34 cellular contexts compared by ENCODE assay signal in genomic region chr9:133987946-133988665, GRCh38. TPM values are rescaled to one million over a fixed set of nuclear protein-coding genes. Genes with fewer than 3 reads are reported as not detected.
DNase-seq lines count a peak whose midpoint lies in the region; ATAC-seq, FAIRE-seq and TF ChIP-seq lines count a peak whose summit lies in the region.
"Had no signal": no experiment of that assay in that cellular context is flagged by ENCODE, and none has a peak within 500 bp of the region (broad histone marks: within the 10 kb centered on the region; RNA-seq: fewer than 3 reads in every experiment).

No MANE protein-coding gene starts in this region.

- TF ChIP-seq CTCF in Loucy (conservative IDR thresholded peaks at IDR 0.05; ENCODE audit: low read length), result no peak
- TF ChIP-seq CTCF in chondrocyte (IDR thresholded peaks at IDR 0.05), result no peak
- no peak for TF ChIP-seq CTCF in natural killer cell (IDR thresholded peaks at IDR 0.05)
- TF ChIP-seq CTCF in spleen (IDR thresholded peaks at IDR 0.05 in 8 of 11, conservative IDR thresholded peaks at IDR 0.05 in 3 of 11), result no peak

- H3K9me2 ChIP-seq in Loucy (replicated peaks; ENCODE audit: low read depth, low read length), result no peaks in the 10 kb centered on the region

- H3K4me3 ChIP-seq in Loucy (ENCODE audit: low read length, poor library complexity, severe bottlenecking) (peak overlapping the region; percentile 12), spleen (no peak overlapping the region)
- H3K4me3 ChIP-seq: colonic mucosa, left lung, pancreas, tibial artery had no signal

- no peak overlapping the region for H3K9ac ChIP-seq in Loucy (ENCODE audit: low read depth, low read length, poor library complexity, severe bottlenecking)

- no peak for TF ChIP-seq POLR2A in spleen (IDR thresholded peaks at IDR 0.05)
- TF ChIP-seq POLR2A in GM12892 (IDR thresholded peaks at IDR 0.05; ENCODE audit: low read depth, low read length), result no peak

- H3K27me3 ChIP-seq in Loucy (ENCODE audit: insufficient read depth, low read length, poor library complexity, severe bottlenecking) (no peaks in the 10 kb centered on the region), spleen (replicated peaks in 1 of 7) (peaks cover 0 to 42% (median 17%) of the 10 kb centered on the region in 7 donors)
- H3K27me3 ChIP-seq: colonic mucosa, pancreas, tibial artery had no signal

- WGBS in spleen, 5 donors, result 83 to 93% (median 86%) methylated on average over 14 to 16 of the region's 16 CpGs

- DNase-seq in chondrocyte (ENCODE audit: low spot score), result peak; percentile 41
- DNase-seq in natural killer cell, result no peak
- peak; percentile 36 for DNase-seq in spleen
- DNase-seq in T-helper 1 cell, result no peak
- no peak for DNase-seq in GM12892 (ENCODE audit: insufficient read length)
- no peak for DNase-seq in activated effector memory CD4-positive, alpha-beta T cell treated with anti-CD3 and anti-CD28 coated beads, Interleukin-2, amount 50 U/mL, for 16 hours
- DNase-seq: activated CD4-positive, alpha-beta T cell treated with anti-CD3 and anti-CD28 coated beads for 4 hours; activated T-cell treated with anti-CD3 and anti-CD28 coated beads for 4 hours; amygdala; colonic mucosa; DMS 273 treated with DMSO at 0.1 percent for 48 hours; effector CD8-positive, alpha-beta T cell; HCEC 1CT; Kasumi-1; midbrain; MV-4-11; naive thymus-derived CD4-positive, alpha-beta T cell; NCI-H1436; NCI-H2081 treated with DMSO at 0.1 percent for 48 hours; NCI-H226; NCI-H69; SIG-M5; stimulated activated CD4-positive, alpha-beta T cell treated with anti-CD3 and anti-CD28 coated beads, Interleukin-2, amount 100 ng/mL, for 24 hours; stimulated activated CD8-positive, alpha-beta memory T cell treated with anti-CD3 and anti-CD28 coated beads, Interleukin-4, amount 100 ng/mL, for 48 hours; stimulated activated naive CD8-positive, alpha-beta T cell treated with anti-CD3 and anti-CD28 coated beads, Interleukin-15, amount 100 ng/mL, for 72 hours; tibial artery; WERI-Rb-1 had no signal

- no peak overlapping the region for H3K27ac Mint-ChIP-seq in chondrocyte (ENCODE audit: unreplicated experiment)
- no peak overlapping the region for H3K27ac Mint-ChIP-seq in natural killer cell
- H3K27ac Mint-ChIP-seq: activated naive CD4-positive, alpha-beta T cell treated with anti-CD3 and anti-CD28 coated beads, Interleukin-2, amount 50 U/mL, for 24 hours; activated T-helper 2 cell treated with anti-CD3 and anti-CD28 coated beads, Interferon-gamma antibody, Interleukin-2, Interleukin-4, amounts not matched to agents 10 μg/mL and 5 μg/mL and 100 μg/mL, durations not matched to agents 14 hours and 24 hours and 36 hours; naive thymus-derived CD4-positive, alpha-beta T cell; stimulated activated naive CD8-positive, alpha-beta T cell treated with anti-CD3 and anti-CD28 coated beads, Interleukin-15, amount 100 ng/mL, for 72 hours had no signal

- peaks cover 65% of the 10 kb centered on the region for H3K79me2 ChIP-seq in Loucy (ENCODE audit: insufficient read depth, low read length)

- H3K4me3 Mint-ChIP-seq in chondrocyte (ENCODE audit: unreplicated experiment) (no peak overlapping the region), natural killer cell (peak overlapping the region; percentile 45)
- H3K4me3 Mint-ChIP-seq: activated naive CD4-positive, alpha-beta T cell treated with anti-CD3 and anti-CD28 coated beads, Interleukin-2, amount 50 U/mL, for 24 hours; naive thymus-derived CD4-positive, alpha-beta T cell; stimulated activated naive CD8-positive, alpha-beta T cell treated with anti-CD3 and anti-CD28 coated beads, Interleukin-15, amount 100 ng/mL, for 72 hours had no signal

- peaks cover 20% of the 10 kb centered on the region for H3K4me1 Mint-ChIP-seq in chondrocyte (ENCODE audit: low read depth)
- H3K4me1 Mint-ChIP-seq in natural killer cell, result no peaks in the 10 kb centered on the region
- H3K4me1 Mint-ChIP-seq: activated naive CD4-positive, alpha-beta T cell treated with anti-CD3 and anti-CD28 coated beads, Interleukin-2, amount 50 U/mL, for 24 hours had no signal

- no peak for FAIRE-seq in GM12892 (lab: Jason Lieb, UNC)
- FAIRE-seq: bronchial epithelial cell, islet of Langerhans, pancreas had no signal

- peak overlapping the region; percentile 42 for H3K4me2 ChIP-seq in Loucy (ENCODE audit: low read depth, low read length, poor library complexity, severe bottlenecking)

- intact Hi-C loops in natural killer cell (cut with micrococcal nuclease), result no loop called here
- intact Hi-C loops in spleen (cut with DNase I; ENCODE audit: low total_unique reads), result no loop called here

- H3K4me1 ChIP-seq in Loucy (ENCODE audit: insufficient read depth, low read length, poor library complexity, severe bottlenecking), result peaks cover 28% of the 10 kb centered on the region
- H3K4me1 ChIP-seq in spleen, result peaks cover 15 to 69% (median 27%) of the 10 kb centered on the region in 6 donors
- H3K4me1 ChIP-seq: colonic mucosa had no signal

- H3K9me3 Mint-ChIP-seq in chondrocyte (ENCODE audit: low read depth) (no peaks in the 10 kb centered on the region), natural killer cell (no peaks in the 10 kb centered on the region)
- H3K9me3 Mint-ChIP-seq: activated naive CD4-positive, alpha-beta T cell treated with anti-CD3 and anti-CD28 coated beads, Interleukin-2, amount 50 U/mL, for 24 hours; activated T-helper 2 cell treated with anti-CD3 and anti-CD28 coated beads, Interferon-gamma antibody, Interleukin-2, Interleukin-4, amounts not matched to agents 10 μg/mL and 5 μg/mL and 100 μg/mL, durations not matched to agents 14 hours and 24 hours and 36 hours; naive thymus-derived CD4-positive, alpha-beta T cell; stimulated activated naive CD8-positive, alpha-beta T cell treated with anti-CD3 and anti-CD28 coated beads, Interleukin-15, amount 100 ng/mL, for 72 hours had no signal

- no peaks in the 10 kb centered on the region for H3F3A ChIP-seq in Loucy (ENCODE audit: low read depth)

- H3K27ac ChIP-seq in spleen, result no peak overlapping the region
- H3K27ac ChIP-seq: colonic mucosa, left lung, pancreas, tibial artery, WERI-Rb-1 had no signal

- H3K27me3 Mint-ChIP-seq in chondrocyte (ENCODE audit: low read depth) (no peaks in the 10 kb centered on the region), natural killer cell (ENCODE audit: low read depth in 2 of 2) (peaks cover 0 to 8% of the 10 kb centered on the region in 2 donors)

- no peak overlapping the region for H2AFZ ChIP-seq in Loucy (ENCODE audit: low read length)

- H3K36me3 ChIP-seq in Loucy (ENCODE audit: insufficient read depth, low read length) (no peaks in the 10 kb centered on the region), spleen (no peaks in the 10 kb centered on the region)
- H3K36me3 ChIP-seq: colonic mucosa, left lung, pancreas, tibial artery had no signal

- no peak for ATAC-seq in natural killer cell
- ATAC-seq: left lung; naive thymus-derived CD4-positive, alpha-beta T cell; pancreas; stimulated activated naive CD8-positive, alpha-beta T cell treated with anti-CD3 and anti-CD28 coated beads, Interleukin-15, amount 100 ng/mL, for 72 hours had no signal

- H3K9me3 ChIP-seq in Loucy (ENCODE audit: insufficient read depth, low read depth, low read length) (no peaks in the 10 kb centered on the region), spleen (no peaks in the 10 kb centered on the region)
- H3K9me3 ChIP-seq: colonic mucosa, left lung, pancreas, tibial artery had no signal

- no peaks in the 10 kb centered on the region for H3K36me3 Mint-ChIP-seq in chondrocyte (ENCODE audit: low read depth)
- no peaks in the 10 kb centered on the region for H3K36me3 Mint-ChIP-seq in natural killer cell
- H3K36me3 Mint-ChIP-seq: activated naive CD4-positive, alpha-beta T cell treated with anti-CD3 and anti-CD28 coated beads, Interleukin-2, amount 50 U/mL, for 24 hours; naive thymus-derived CD4-positive, alpha-beta T cell had no signal

- H4K20me1 ChIP-seq in Loucy (ENCODE audit: insufficient read depth, low read length, poor library complexity, severe bottlenecking), result peaks cover 7% of the 10 kb centered on the region

RNA-seq across cellular contexts. Expression of gene VAV2, which starts 4.0 kb away (rescaled TPM):
- total RNA-seq in chondrocyte (17.7 to 34.2 TPM (median 19.3 TPM) in 3 replicates), natural killer cell (1 to 10 TPM; 3.9 to 5.1 (median 4.8) TPM), spleen (10 to 100 TPM; 17.9 to 39.2 (median 31.3) TPM)
- polyA plus RNA-seq in spleen, result 10 to 100 TPM; 14.2 to 25.0 (median 15.0) TPM
- polyA plus RNA-seq in GM12892 (2012; ENCODE audit: missing spikeins), result 22.2 TPM

RNA-seq across cellular contexts. Expression of gene BRD3OS, which starts 37.2 kb away (rescaled TPM):
- total RNA-seq in chondrocyte (13.7 to 27.6 TPM (median 15.7 TPM) in 3 replicates), natural killer cell (1 to 10 TPM; 5.5 to 6.8 (median 6.5) TPM), spleen (10 to 100 TPM in 5 of 7 donors, 1 to 10 TPM in 2; 9.5 to 13.2 (median 11.3) TPM)
- 10 to 100 TPM in 1 of 3 donors, 1 to 10 TPM in 2; 6.9 to 10.2 (median 9.8) TPM for polyA plus RNA-seq in spleen
- polyA plus RNA-seq in GM12892 (2012; ENCODE audit: missing spikeins), result 5.7 TPM

Comparison
In these comparisons a context has a peak if more than half of its experiments do, and no peak if none do; other contexts are left out.
1. DNase-seq: peak in chondrocyte (single experiment) and spleen (single experiment); none in natural killer cell (single experiment), T-helper 1 cell (0 of 5), GM12892 (single experiment) and activated effector memory CD4-positive, alpha-beta T cell treated with anti-CD3 and anti-CD28 coated beads, Interleukin-2, amount 50 U/mL, for 16 hours (single experiment).